ENCODE assay signal across 8 cellular contexts in genomic region chr1:35641233-35641866, GRCh38. TPM values are rescaled to one million over a fixed set of nuclear protein-coding genes. Genes with fewer than 3 reads are reported as not detected.
DNase-seq lines count a peak whose midpoint lies in the region; ATAC-seq and TF ChIP-seq lines count a peak whose summit lies in the region.

PSMB2 (minus strand) TSS chr1:35641526; CDS start chr1:35641432, 94 bp downstream.

- WGBS in esophagus, 2 donors = 0 to 1% methylated on average over 43 of the region's 43 CpGs

- H3K4me1 ChIP-seq in Peyer's patch = peaks cover 0 to 26% (median 11%) of the 10 kb centered on the region in 4 donors
- peaks cover 0 to 2% of the 10 kb centered on the region in 2 donors for H3K4me1 ChIP-seq in esophagus (ENCODE audit: control insufficient read depth in 2 of 2, insufficient read depth in 2 of 2, low read length in 1 of 2)
- peaks cover 14 to 20% of the 10 kb centered on the region in 2 donors for H3K4me1 ChIP-seq in mucosa of rectum (ENCODE audit: control insufficient read depth in 2 of 2, insufficient read depth in 2 of 2, low read length in 2 of 2)

- no peak for TF ChIP-seq CTCF in Peyer's patch (IDR thresholded peaks at IDR 0.05)

- ATAC-seq in GM21723 (IDR thresholded peaks at IDR 0.05; ENCODE audit: unreplicated experiment) = peak; percentile 81

- no peaks in the 10 kb centered on the region for H3K9me3 ChIP-seq in KOPT-K1 (ENCODE audit: insufficient read depth, low read length, poor library complexity, severe bottlenecking)
- no peaks in the 10 kb centered on the region for H3K9me3 ChIP-seq in Peyer's patch
- H3K9me3 ChIP-seq in esophagus (ENCODE audit: control insufficient read depth in 2 of 2, insufficient read depth in 1 of 2, low read depth in 1 of 2, low read length in 1 of 2) = no peaks in the 10 kb centered on the region
- no peaks in the 10 kb centered on the region for H3K9me3 ChIP-seq in mucosa of rectum (ENCODE audit: control insufficient read depth in 2 of 2, low read length in 2 of 2)

- DNase-seq in DMS53 (lab: John Stamatoyannopoulos, UW) (peak; percentile 99), Peyer's patch (peak; percentile 95 to 99 (median 99))
- peak; percentile 98 to 99 for DNase-seq in activated T-cell treated with anti-CD3 and anti-CD28 coated beads, Interleukin-2, amount 50 U/mL, for 48 hours
- DNase-seq in stimulated activated CD8-positive, alpha-beta memory T cell treated with anti-CD3 and anti-CD28 coated beads, Interleukin-4, amount 100 ng/mL, for 4 hours (ENCODE audit: low read depth in 2 of 2, low spot score in 1 of 2) = peak; percentile 93 to 95

- no peaks in the 10 kb centered on the region for H3K27me3 ChIP-seq in Peyer's patch
- no peaks in the 10 kb centered on the region for H3K27me3 ChIP-seq in esophagus (ENCODE audit: control insufficient read depth in 1 of 2, insufficient read depth in 2 of 2, low read length in 2 of 2)
- peaks cover 0 to 5% of the 10 kb centered on the region in 2 donors for H3K27me3 ChIP-seq in mucosa of rectum (ENCODE audit: control insufficient read depth in 2 of 2, insufficient read depth in 2 of 2, low read length in 2 of 2)

- H3K27ac ChIP-seq in KOPT-K1 (ENCODE audit: low read depth, low read length, poor library complexity, severe bottlenecking) (peak within 1 kb of the TSS; percentile 78), Peyer's patch (peak within 1 kb of the TSS; percentile 79 to 93 (median 88)), esophagus (ENCODE audit: low read depth in 2 of 2, low read length in 1 of 2) (peak within 1 kb of the TSS; percentile 96 to 97), mucosa of rectum (ENCODE audit: low read depth in 2 of 2, low read length in 2 of 2) (peak within 1 kb of the TSS; percentile 94)

- H3K9ac ChIP-seq in mucosa of rectum (ENCODE audit: low read depth in 1 of 2, low read length in 2 of 2) = peak within 1 kb of the TSS; percentile 94 to 97

- H3K36me3 ChIP-seq in KOPT-K1 (ENCODE audit: insufficient read depth, low read length) (peaks cover 9% of the 10 kb centered on the region; the same call in 1 of the 2 replicates), Peyer's patch (no peaks in the 10 kb centered on the region), esophagus (ENCODE audit: control insufficient read depth in 2 of 2, insufficient read depth in 2 of 2, low read length in 1 of 2) (no peaks in the 10 kb centered on the region), mucosa of rectum (ENCODE audit: control insufficient read depth in 2 of 2, insufficient read depth in 2 of 2, low read length in 2 of 2) (no peaks in the 10 kb centered on the region)

- H3K4me3 ChIP-seq in Peyer's patch (peak within 1 kb of the TSS; percentile 65 to 98 (median 86)), esophagus (ENCODE audit: low read depth in 1 of 2, low read length in 2 of 2) (peak within 1 kb of the TSS; percentile 85 to 96), mucosa of rectum (ENCODE audit: low read length in 2 of 2) (peak within 1 kb of the TSS; percentile 96 to 98)

- TF ChIP-seq POLR2A in Peyer's patch (IDR thresholded peaks at IDR 0.05) = peak; percentile 83 to 85

RNA-seq across cellular contexts. Expression of gene PSMB2, which starts in this region (rescaled TPM):
- 10 to 100 TPM; 31.5 to 79.2 (median 42.6) TPM for total RNA-seq in Peyer's patch
- polyA plus RNA-seq in esophagus = 10 to 100 TPM; 29.7 to 42.5 TPM

Comparison
In these comparisons a context has a peak if more than half of its experiments do, and no peak if none do; other contexts are left out.
1. Peak in every context shown above with its lines: DNase-seq, ATAC-seq, H3K4me3 ChIP-seq and H3K27ac ChIP-seq.